Comparison of ENCODE assay signal across 8 cellular contexts in the genomic region with DNA sequence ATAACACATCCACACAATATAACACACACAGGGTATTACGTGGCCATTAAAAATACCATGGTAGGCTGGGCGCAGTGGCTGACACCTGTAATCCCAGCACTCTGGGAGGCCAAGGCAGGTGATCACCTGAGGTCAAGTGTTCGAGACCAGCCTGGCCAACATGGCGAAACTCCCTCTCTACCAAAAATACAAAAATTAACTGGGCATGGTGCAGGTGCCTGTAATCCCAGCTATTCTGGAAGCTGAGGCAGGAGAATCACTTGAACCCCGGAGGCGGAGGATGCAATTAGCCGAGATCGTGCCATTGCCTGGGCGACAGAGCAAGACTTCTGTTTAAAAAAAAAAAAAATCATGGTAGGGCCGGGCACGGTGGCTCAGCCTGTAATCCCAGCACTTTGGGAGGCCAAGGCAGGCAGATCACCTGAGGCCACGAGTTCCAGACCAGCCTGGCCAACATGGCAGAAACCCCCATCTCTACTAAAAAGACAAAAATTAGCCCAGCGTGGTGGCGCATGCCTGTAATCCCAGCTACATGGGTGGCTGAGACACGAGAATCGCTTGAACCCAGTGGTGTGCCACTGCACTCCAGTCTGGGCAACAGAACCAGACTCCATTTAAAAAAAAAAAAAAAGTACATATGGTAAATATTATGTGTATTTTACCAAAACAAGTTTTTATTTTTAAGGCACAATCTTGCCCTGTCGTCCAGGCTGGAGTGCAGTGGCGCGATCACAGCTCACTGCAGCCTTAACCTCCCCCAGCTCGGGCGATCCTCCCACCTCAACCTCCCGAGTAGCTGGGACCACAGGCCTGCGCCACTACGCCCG. TPM values are rescaled to one million over a fixed set of nuclear protein-coding genes. Genes with fewer than 3 reads are reported as not detected.
DNase-seq lines count a peak whose midpoint lies in the region; ATAC-seq and TF ChIP-seq lines count a peak whose summit lies in the region.

No MANE protein-coding gene starts in this region.

- 56% methylated on average over 22 of the region's 25 CpGs for WGBS in right lobe of liver (ENCODE audit: insufficient coverage, low coverage, low lambda C conversion rate, missing lambda C conversion rate)
- WGBS in thyroid gland, 2 donors: 59 to 65% methylated on average over 25 of the region's 25 CpGs

- peaks cover 0 to 10% (median 2%) of the 10 kb centered on the region in 4 donors for H3K4me1 ChIP-seq in right lobe of liver
- H3K4me1 ChIP-seq in thyroid gland: peaks cover 8 to 15% of the 10 kb centered on the region in 2 donors

- ATAC-seq in right lobe of liver: no peak

- no peaks in the 10 kb centered on the region for H3K9me3 Mint-ChIP-seq in activated CD4-positive, alpha-beta T cell treated with anti-CD3 and anti-CD28 coated beads, Interleukin-2, amount 10 ng/mL, durations not matched to agents 24 days and 14 days

- H3K9me3 ChIP-seq in right lobe of liver (no peaks in the 10 kb centered on the region), thyroid gland (no peaks in the 10 kb centered on the region)

- no peaks in the 10 kb centered on the region for H3K27me3 Mint-ChIP-seq in activated CD4-positive, alpha-beta T cell treated with anti-CD3 and anti-CD28 coated beads, Interleukin-2, amount 10 ng/mL, durations not matched to agents 24 days and 14 days

- peaks cover 39% of the 10 kb centered on the region for H3K4me1 Mint-ChIP-seq in activated CD4-positive, alpha-beta T cell treated with anti-CD3 and anti-CD28 coated beads, Interleukin-2, amount 10 ng/mL, durations not matched to agents 24 days and 14 days

- H3K36me3 ChIP-seq in right lobe of liver (no peaks in the 10 kb centered on the region), thyroid gland (no peaks in the 10 kb centered on the region)

- peak overlapping the region; percentile 96 for H3K4me3 Mint-ChIP-seq in activated CD4-positive, alpha-beta T cell treated with anti-CD3 and anti-CD28 coated beads, Interleukin-2, amount 10 ng/mL, durations not matched to agents 24 days and 14 days

- H3K27me3 ChIP-seq in right lobe of liver (no peaks in the 10 kb centered on the region), thyroid gland (no peaks in the 10 kb centered on the region)

- DNase-seq in activated CD4-positive, alpha-beta T cell treated with anti-CD3 and anti-CD28 coated beads, Interleukin-2, amount 10 ng/mL, durations not matched to agents 24 days and 14 days: peak; percentile 54
- no peak for DNase-seq in activated CD4-positive, alpha-beta T cell treated with anti-CD3 and anti-CD28 coated beads for 4 hours
- DNase-seq in astrocyte of the cerebellum (ENCODE audit: low read depth) (no peak), right lobe of liver (no peak), thyroid gland (peak in 1 of 2 donors; percentile 7), NCI-H510A treated with DMSO at 0.1 percent for 48 hours (lab: John Stamatoyannopoulos, UW) (no peak), inferior parietal cortex (ENCODE audit: extremely low spot score) (no peak), AG20443 (ENCODE audit: low spot score) (no peak)

- peak overlapping the region; percentile 97 for H3K27ac Mint-ChIP-seq in activated CD4-positive, alpha-beta T cell treated with anti-CD3 and anti-CD28 coated beads, Interleukin-2, amount 10 ng/mL, durations not matched to agents 24 days and 14 days

- TF ChIP-seq POLR2A in right lobe of liver (IDR thresholded peaks at IDR 0.05) (no peak), thyroid gland (IDR thresholded peaks at IDR 0.05) (no peak)

- intact Hi-C loops in activated CD4-positive, alpha-beta T cell treated with anti-CD3 and anti-CD28 coated beads, Interleukin-2, amount 10 ng/mL, durations not matched to agents 24 days and 14 days (cut with micrococcal nuclease): loop anchor here (1.0 to 5.0 kb wide), 10 partner anchors 38 to 572 kb away; a partner anchor contains a TSS
- intact Hi-C loops in right lobe of liver (cut with DNase I) (no loop called here), thyroid gland (cut with DNase I) (loop anchor here (5.0 kb wide), 1 partner anchor 190 kb away; a partner anchor contains a TSS)

- peak overlapping the region; percentile 58 for H3K4me3 ChIP-seq in astrocyte of the cerebellum (ENCODE audit: low read depth, low read length)
- H3K4me3 ChIP-seq in right lobe of liver: peak overlapping the region; percentile 68 to 93 (median 91)
- peak overlapping the region in 2 of 3 donors; percentile 37 to 38 for H3K4me3 ChIP-seq in thyroid gland (replicated peaks in 1 of 3)

- in situ Hi-C loops in astrocyte of the cerebellum (cut with HindIII; ENCODE audit: low sequenced_read_pairs): no loop called here

- H3K36me3 Mint-ChIP-seq in activated CD4-positive, alpha-beta T cell treated with anti-CD3 and anti-CD28 coated beads, Interleukin-2, amount 10 ng/mL, durations not matched to agents 24 days and 14 days (ENCODE audit: low read depth): no peaks in the 10 kb centered on the region

- no peak for TF ChIP-seq CTCF in astrocyte of the cerebellum (IDR thresholded peaks at IDR 0.05; ENCODE audit: low read depth, low read length, missing control alignments)
- TF ChIP-seq CTCF in right lobe of liver (IDR thresholded peaks at IDR 0.05): no peak
- no peak for TF ChIP-seq CTCF in thyroid gland (IDR thresholded peaks at IDR 0.05)

- peak overlapping the region; percentile 46 to 79 (median 65) for H3K27ac ChIP-seq in right lobe of liver
- peak overlapping the region; percentile 42 to 74 (median 67) for H3K27ac ChIP-seq in thyroid gland

RNA-seq across cellular contexts. Expression of a gene that starts 24.0 kb away (rescaled TPM):
- total RNA-seq in activated CD4-positive, alpha-beta T cell treated with anti-CD3 and anti-CD28 coated beads, Interleukin-2, amount 10 ng/mL, durations not matched to agents 24 days and 14 days: 39.6 and 39.8 TPM in 2 replicates
- total RNA-seq in right lobe of liver (under 1 TPM in 2 of 6 experiments, not detected in 4; 0.25 to 0.56 TPM), thyroid gland (1 to 10 TPM in 2 of 4 donors, under 1 TPM in 2; 0.27 to 3.5 (median 1.1) TPM)

RNA-seq across cellular contexts. Expression of a gene that starts 37.3 kb away (rescaled TPM):
- total RNA-seq in activated CD4-positive, alpha-beta T cell treated with anti-CD3 and anti-CD28 coated beads, Interleukin-2, amount 10 ng/mL, durations not matched to agents 24 days and 14 days: 38.2 and 44.8 TPM in 2 replicates
- total RNA-seq in right lobe of liver (1 to 10 TPM; 3.2 to 7.7 (median 4.4) TPM), thyroid gland (10 to 100 TPM; 15.7 to 19.8 (median 17.8) TPM)

RNA-seq across cellular contexts. Expression of a gene that starts 37.5 kb away (rescaled TPM):
- total RNA-seq in activated CD4-positive, alpha-beta T cell treated with anti-CD3 and anti-CD28 coated beads, Interleukin-2, amount 10 ng/mL, durations not matched to agents 24 days and 14 days: 55.6 and 57.0 TPM in 2 replicates
- total RNA-seq in right lobe of liver: 10 to 100 TPM in 2 of 6 experiments, 1 to 10 TPM in 4; 7.2 to 11.9 (median 8.4) TPM
- total RNA-seq in thyroid gland: 10 to 100 TPM; 23.7 to 45.9 (median 31.7) TPM

Comparison
In these comparisons a context has a peak if more than half of its experiments do, and no peak if none do; other contexts are left out.
1. H3K4me3 ChIP-seq: peak in every context shown above with its lines; median percentile 91 in right lobe of liver; 58 in astrocyte of the cerebellum; 38 in thyroid gland.
2. intact Hi-C loops: an anchor here in activated CD4-positive, alpha-beta T cell treated with anti-CD3 and anti-CD28 coated beads, Interleukin-2, amount 10 ng/mL, durations not matched to agents 24 days and 14 days (1.0 to 5.0 kb wide) and thyroid gland (5.0 kb wide); none called in right lobe of liver.